ENCODE assay signal across 19 cellular contexts in genomic region chr11:94248301-94248700, GRCh38. TPM values are rescaled to one million over a fixed set of nuclear protein-coding genes. Genes with fewer than 3 reads are reported as not detected.
"Had no signal": no experiment of that assay in that cellular context is flagged by ENCODE, and none has a peak within 500 bp of the region (broad histone marks: within the 10 kb centered on the region; RNA-seq: fewer than 3 reads in every experiment).

No MANE protein-coding gene starts in this region.

RNA-seq across cellular contexts. Expression of gene IZUMO1R, which starts 56.1 kb away (rescaled TPM):
- total RNA-seq: natural killer cell treated with Interleukin-12 subunit alpha and Interleukin-12 subunit beta and Interleukin-15 and Interleukin-18, amount 100 ng/mL, for 72 hours; neural crest cell; omental fat pad; osteocyte; pancreas; posterior vena cava; prostate gland; pulmonary artery endothelial cell; right atrium auricular region; sciatic nerve; smooth muscle cell; spleen; suprapubic skin; testis; transverse colon; upper lobe of right lung; urinary bladder; uterus had no signal
- polyA plus RNA-seq: pancreas, smooth muscle cell, spleen, thymus, urinary bladder had no signal
